8 cellular contexts compared by ENCODE assay signal in genomic region chr17:40107266-40107980, GRCh38. TPM values are rescaled to one million over a fixed set of nuclear protein-coding genes. Genes with fewer than 3 reads are reported as not detected.
DNase-seq lines count a peak whose midpoint lies in the region; ATAC-seq and TF ChIP-seq lines count a peak whose summit lies in the region.

No MANE protein-coding gene starts in this region.

- H3K4me3 ChIP-seq in CD8-positive, alpha-beta memory T cell (ENCODE audit: low read length) = peak overlapping the region; percentile 32
- H3K4me3 ChIP-seq in Peyer's patch (peak overlapping the region in 1 of 4 donors; percentile 9), endodermal cell (ENCODE audit: low read length) (no peak overlapping the region)

- no peaks in the 10 kb centered on the region for H3K9me3 Mint-ChIP-seq in CD8-positive, alpha-beta memory T cell
- H3K9me3 Mint-ChIP-seq in endodermal cell = no peaks in the 10 kb centered on the region
- no peaks in the 10 kb centered on the region for H3K9me3 Mint-ChIP-seq in osteocyte (ENCODE audit: unreplicated experiment)

- H3K36me3 ChIP-seq in CD8-positive, alpha-beta memory T cell (ENCODE audit: insufficient read depth, low read length) = no peaks in the 10 kb centered on the region
- no peaks in the 10 kb centered on the region for H3K36me3 ChIP-seq in Peyer's patch
- H3K36me3 ChIP-seq in endodermal cell (ENCODE audit: control insufficient read depth, insufficient read depth, low read length) = no peaks in the 10 kb centered on the region

- peaks cover 85 to 95% (median 88%) of the 10 kb centered on the region in 3 donors for H3K4me1 Mint-ChIP-seq in CD8-positive, alpha-beta memory T cell
- H3K4me1 Mint-ChIP-seq in endodermal cell = peaks cover 75% of the 10 kb centered on the region
- H3K4me1 Mint-ChIP-seq in osteocyte (ENCODE audit: unreplicated experiment) = peaks cover 38% of the 10 kb centered on the region

- CTCF ChIA-PET in CD8-positive, alpha-beta memory T cell (lab: Charles Lee) = interaction anchor here (0.7 to 1.6 kb wide), 6 partner anchors 9 to 61 kb away, joined by 3 to 8 read pairs (median 3); no protein-coding TSS in a partner anchor

- ATAC-seq in GM18511 (IDR thresholded peaks at IDR 0.05; ENCODE audit: unreplicated experiment) = no peak
- ATAC-seq in HG03280 (IDR thresholded peaks at IDR 0.05; ENCODE audit: unreplicated experiment) = no peak

- DNase-seq in CD8-positive, alpha-beta memory T cell = peak in 3 of 5 donors; percentile 42 to 68 (median 45)
- DNase-seq in Peyer's patch = peak in 1 of 3 donors; percentile 44
- peak; percentile 76 for DNase-seq in endodermal cell
- no peak for DNase-seq in osteocyte (ENCODE audit: extremely low spot score, unreplicated experiment)
- no peak for DNase-seq in stimulated activated CD4-positive, alpha-beta T cell treated with anti-CD3 and anti-CD28 coated beads, Interleukin-4, amount 100 ng/mL, for 1 hour
- DNase-seq in activated CD4-positive, CD25-positive, alpha-beta regulatory T cell (lab: John Stamatoyannopoulos, UW) = no peak

- no peak overlapping the region for H3K9ac ChIP-seq in endodermal cell (ENCODE audit: extremely low read depth, low read length, poor library complexity, severe bottlenecking)

- peaks cover 0 to 2% of the 10 kb centered on the region in 2 donors for H3K27me3 Mint-ChIP-seq in CD8-positive, alpha-beta memory T cell
- H3K27me3 Mint-ChIP-seq in endodermal cell (ENCODE audit: insufficient read depth) (peaks cover 88% of the 10 kb centered on the region), osteocyte (ENCODE audit: unreplicated experiment) (no peaks in the 10 kb centered on the region)

- H3K27ac ChIP-seq in CD8-positive, alpha-beta memory T cell (ENCODE audit: low read depth, low read length) = peak overlapping the region; percentile 76
- H3K27ac ChIP-seq in Peyer's patch = peak overlapping the region; percentile 82 to 98 (median 88)
- no peak overlapping the region for H3K27ac ChIP-seq in endodermal cell (ENCODE audit: low read depth, low read length)

- H3K27ac Mint-ChIP-seq in CD8-positive, alpha-beta memory T cell = peak overlapping the region; percentile 76 to 100 (median 98)
- H3K27ac Mint-ChIP-seq in endodermal cell (peak overlapping the region; percentile 86), osteocyte (ENCODE audit: unreplicated experiment) (peak overlapping the region; percentile 53)

- H3K27me3 ChIP-seq in CD8-positive, alpha-beta memory T cell (ENCODE audit: insufficient read depth, low read length, poor library complexity, severe bottlenecking) = no peaks in the 10 kb centered on the region
- H3K27me3 ChIP-seq in Peyer's patch = no peaks in the 10 kb centered on the region
- H3K27me3 ChIP-seq in endodermal cell (ENCODE audit: control insufficient read depth, insufficient read depth, low read length, poor library complexity, severe bottlenecking) = peaks cover 40% of the 10 kb centered on the region

- H3K36me3 Mint-ChIP-seq in CD8-positive, alpha-beta memory T cell = no peaks in the 10 kb centered on the region
- no peaks in the 10 kb centered on the region for H3K36me3 Mint-ChIP-seq in endodermal cell (ENCODE audit: low read depth)
- no peaks in the 10 kb centered on the region for H3K36me3 Mint-ChIP-seq in osteocyte (ENCODE audit: unreplicated experiment)

- no peaks in the 10 kb centered on the region for H3K9me3 ChIP-seq in CD8-positive, alpha-beta memory T cell (ENCODE audit: low read length)
- no peaks in the 10 kb centered on the region for H3K9me3 ChIP-seq in Peyer's patch
- H3K9me3 ChIP-seq in endodermal cell (ENCODE audit: control insufficient read depth, low read length) = no peaks in the 10 kb centered on the region

- peak overlapping the region; percentile 29 to 79 (median 71) for H3K4me3 Mint-ChIP-seq in CD8-positive, alpha-beta memory T cell
- H3K4me3 Mint-ChIP-seq in endodermal cell = peak overlapping the region; percentile 31
- no peak overlapping the region for H3K4me3 Mint-ChIP-seq in osteocyte (ENCODE audit: unreplicated experiment)

- 49 to 50% methylated on average over 7 to 11 of the region's 12 CpGs for WGBS in endodermal cell (ENCODE audit: insufficient coverage in 1 of 2, insufficient read length in 1 of 2), 2 experiments

- TF ChIP-seq CTCF in Peyer's patch (IDR thresholded peaks at IDR 0.05) (no peak), endodermal cell (conservative IDR thresholded peaks at IDR 0.05) (no peak), osteocyte (IDR thresholded peaks at IDR 0.05) (no peak)

- POLR2A ChIA-PET in CD8-positive, alpha-beta memory T cell (lab: Charles Lee) = interaction anchor here (0.7 to 2.8 kb wide), 6 partner anchors 9 to 907 kb away, joined by 3 to 10 read pairs (median 5); no protein-coding TSS in a partner anchor

- no peak for TF ChIP-seq POLR2A in Peyer's patch (IDR thresholded peaks at IDR 0.05)

- peaks cover 99% of the 10 kb centered on the region for H3K4me1 ChIP-seq in CD8-positive, alpha-beta memory T cell (ENCODE audit: insufficient read depth, low read length)
- H3K4me1 ChIP-seq in Peyer's patch (peaks cover 36 to 98% (median 41%) of the 10 kb centered on the region in 4 donors), endodermal cell (ENCODE audit: control insufficient read depth, insufficient read depth, low read length) (peaks cover 15% of the 10 kb centered on the region)

RNA-seq across cellular contexts. Expression of gene NR1D1, which starts 7.0 kb away (rescaled TPM):
- 10 to 100 TPM; 10.0 to 10.2 TPM for total RNA-seq in CD8-positive, alpha-beta memory T cell
- 10.4 TPM for polyA plus RNA-seq in CD8-positive, alpha-beta memory T cell
- 10 to 100 TPM; 13.2 to 38.8 (median 18.9) TPM for total RNA-seq in Peyer's patch
- total RNA-seq in endodermal cell = 1 to 10 TPM; 3.0 to 4.4 TPM
- 3.1 TPM for polyA plus RNA-seq in endodermal cell (2013, experiment 1 of 2)
- 2.3 TPM for polyA plus RNA-seq in endodermal cell (2013, experiment 2 of 2)
- total RNA-seq in osteocyte = 6.1 and 6.9 TPM in 2 replicates

RNA-seq across cellular contexts. Expression of gene MSL1, which starts 14.3 kb away (rescaled TPM):
- 10 to 100 TPM; 88.6 to 91.5 TPM for total RNA-seq in CD8-positive, alpha-beta memory T cell
- 13.5 TPM for polyA plus RNA-seq in CD8-positive, alpha-beta memory T cell
- total RNA-seq in Peyer's patch (100 to 1,000 TPM in 3 of 4 donors, 10 to 100 TPM in 1; 86.3 to 207 (median 117) TPM), endodermal cell (100 to 1,000 TPM in 1 of 2 donors, 10 to 100 TPM in 1; 95.4 to 108 TPM), osteocyte (85.9 and 86.8 TPM in 2 replicates)
- 126 TPM for polyA plus RNA-seq in endodermal cell (2013, experiment 1 of 2)
- 115 TPM for polyA plus RNA-seq in endodermal cell (2013, experiment 2 of 2)

RNA-seq across cellular contexts. Expression of gene CASC3, which starts 32.9 kb away (rescaled TPM):
- 100 to 1,000 TPM; 100 to 101 TPM for total RNA-seq in CD8-positive, alpha-beta memory T cell
- polyA plus RNA-seq in CD8-positive, alpha-beta memory T cell = 47.4 TPM
- total RNA-seq in Peyer's patch = 100 to 1,000 TPM in 1 of 4 donors, 10 to 100 TPM in 3; 54.6 to 138 (median 57.5) TPM
- 100 to 1,000 TPM; 113 to 116 TPM for total RNA-seq in endodermal cell
- polyA plus RNA-seq in endodermal cell (2013, experiment 1 of 2) = 121 TPM
- 108 TPM for polyA plus RNA-seq in endodermal cell (2013, experiment 2 of 2)
- total RNA-seq in osteocyte = 87.5 and 90.9 TPM in 2 replicates

RNA-seq across cellular contexts. Expression of gene THRA, which starts 44.7 kb away (rescaled TPM):
- 10 to 100 TPM; 12.6 to 13.2 TPM for total RNA-seq in CD8-positive, alpha-beta memory T cell
- 17.0 TPM for polyA plus RNA-seq in CD8-positive, alpha-beta memory T cell
- total RNA-seq in Peyer's patch (10 to 100 TPM; 43.4 to 80.5 (median 68.5) TPM), endodermal cell (10 to 100 TPM; 12.7 to 14.4 TPM), osteocyte (44.6 and 46.3 TPM in 2 replicates)
- polyA plus RNA-seq in endodermal cell (2013, experiment 1 of 2) = 16.0 TPM
- polyA plus RNA-seq in endodermal cell (2013, experiment 2 of 2) = 15.5 TPM

RNA-seq across cellular contexts. Expression of gene MED24, which starts 53.2 kb away (rescaled TPM):
- total RNA-seq in CD8-positive, alpha-beta memory T cell = 100 to 1,000 TPM; 118 to 121 TPM
- 51.2 TPM for polyA plus RNA-seq in CD8-positive, alpha-beta memory T cell
- total RNA-seq in Peyer's patch (100 to 1,000 TPM in 3 of 4 donors, 10 to 100 TPM in 1; 77.9 to 176 (median 146) TPM), endodermal cell (100 to 1,000 TPM; 106 to 124 TPM), osteocyte (74.5 and 96.2 TPM in 2 replicates)
- 119 TPM for polyA plus RNA-seq in endodermal cell (2013, experiment 1 of 2)
- polyA plus RNA-seq in endodermal cell (2013, experiment 2 of 2) = 101 TPM

Comparison
In these comparisons a context has a peak if more than half of its experiments do, and no peak if none do; other contexts are left out.
1. DNase-seq: peak in CD8-positive, alpha-beta memory T cell (3 of 5) and endodermal cell (single experiment); none in osteocyte (single experiment), stimulated activated CD4-positive, alpha-beta T cell treated with anti-CD3 and anti-CD28 coated beads, Interleukin-4, amount 100 ng/mL, for 1 hour (single experiment) and activated CD4-positive, CD25-positive, alpha-beta regulatory T cell (0 of 4).
2. Peak in every context shown above with its lines, with median percentiles within 50 percentile points of each other: H3K27ac Mint-ChIP-seq.